ENCODE assay signal across 8 cellular contexts in the genomic region with DNA sequence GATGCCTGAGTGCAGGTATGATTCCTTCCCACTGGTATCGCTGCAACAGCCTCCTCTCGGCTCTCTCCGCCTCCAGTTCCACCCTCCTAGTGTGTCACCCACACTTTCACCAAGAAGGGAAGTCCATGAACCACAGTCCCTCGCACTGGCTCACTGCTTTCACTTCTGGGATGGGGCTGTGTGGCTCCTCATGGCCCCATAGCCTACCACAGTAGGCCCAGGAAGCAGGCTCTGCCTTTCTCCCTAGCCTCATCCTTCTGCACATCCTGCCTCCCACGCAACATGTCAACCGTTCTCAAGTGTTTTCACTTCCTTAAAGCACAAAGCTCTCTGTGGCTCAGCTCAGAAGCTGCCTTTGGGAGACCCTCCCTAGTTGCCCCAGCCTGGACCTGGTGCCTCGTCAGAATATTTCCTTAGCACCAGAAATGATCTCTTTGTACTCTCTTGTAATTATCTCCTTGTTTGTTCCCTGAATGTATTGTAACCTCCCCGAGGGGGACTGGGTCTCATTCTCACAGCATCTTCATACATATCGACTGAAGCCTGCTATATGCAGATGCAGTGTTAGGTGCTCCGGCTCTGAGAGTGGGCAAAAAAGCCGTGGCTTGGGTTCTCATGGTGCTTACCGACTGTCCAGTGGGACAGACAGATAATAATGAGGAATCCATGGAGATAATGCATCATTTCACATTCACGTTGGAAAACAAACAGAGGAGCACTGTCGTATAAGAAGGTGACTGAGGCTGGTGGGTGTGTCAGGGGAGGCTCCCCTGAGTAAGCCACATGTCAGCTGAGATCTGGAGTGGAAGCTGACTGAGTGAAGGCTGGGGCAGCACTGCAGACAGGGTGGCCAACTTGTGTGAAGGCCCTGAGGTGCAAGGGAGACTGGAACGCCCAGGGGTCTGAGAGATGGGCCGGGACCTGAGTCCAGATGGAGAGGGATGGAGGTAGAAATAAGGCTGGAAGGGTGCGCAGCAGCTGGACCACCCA.
DNase-seq lines count a peak whose midpoint lies in the region; ATAC-seq and TF ChIP-seq lines count a peak whose summit lies in the region.

No MANE protein-coding gene starts in this region.

- no peaks in the 10 kb centered on the region for H3K27me3 Mint-ChIP-seq in activated naive CD8-positive, alpha-beta T cell treated with anti-CD3 and anti-CD28 coated beads for 36 hours

- H3K9me3 Mint-ChIP-seq in activated naive CD8-positive, alpha-beta T cell treated with anti-CD3 and anti-CD28 coated beads for 36 hours, result no peaks in the 10 kb centered on the region

- H3K4me1 Mint-ChIP-seq in activated naive CD8-positive, alpha-beta T cell treated with anti-CD3 and anti-CD28 coated beads for 36 hours, result peaks cover 30% of the 10 kb centered on the region

- H3K27ac Mint-ChIP-seq in activated naive CD8-positive, alpha-beta T cell treated with anti-CD3 and anti-CD28 coated beads for 36 hours, result peak overlapping the region; percentile 54

- DNase-seq in GDM1 (lab: John Stamatoyannopoulos, UW) (peak; percentile 65), GM20000 (ENCODE audit: low spot score) (peak; percentile 68), DMS153 (lab: John Stamatoyannopoulos, UW) (no peak), G401 (ENCODE audit: low spot score) (no peak), NCI-H1930 (lab: John Stamatoyannopoulos, UW) (no peak)
- peak; percentile 52 for DNase-seq in activated naive CD8-positive, alpha-beta T cell treated with anti-CD3 and anti-CD28 coated beads for 36 hours
- DNase-seq in stimulated activated naive CD8-positive, alpha-beta T cell treated with anti-CD3 and anti-CD28 coated beads, Interleukin-15, Interleukin-2, amounts not matched to agents 100 U/mL and 50 U/mL, for 24 hours, result peak; percentile 43

- ATAC-seq in HG03521 (IDR thresholded peaks at IDR 0.05; ENCODE audit: unreplicated experiment), result peak; percentile 52
- peak; percentile 44 for ATAC-seq in stimulated activated naive CD8-positive, alpha-beta T cell treated with anti-CD3 and anti-CD28 coated beads, Interleukin-15, Interleukin-2, amounts not matched to agents 100 U/mL and 50 U/mL, for 24 hours

- no peak for TF ChIP-seq CTCF in GM20000 (IDR thresholded peaks at IDR 0.05; ENCODE audit: extremely low read depth, missing control alignments)

- in situ Hi-C loops in G401 (cut with HindIII; ENCODE audit: low sequenced_read_pairs), result no loop called here

- peak overlapping the region; percentile 16 for H3K4me3 Mint-ChIP-seq in activated naive CD8-positive, alpha-beta T cell treated with anti-CD3 and anti-CD28 coated beads for 36 hours

- no peaks in the 10 kb centered on the region for H3K36me3 Mint-ChIP-seq in activated naive CD8-positive, alpha-beta T cell treated with anti-CD3 and anti-CD28 coated beads for 36 hours

Comparison
In these comparisons a context has a peak if more than half of its experiments do, and no peak if none do; other contexts are left out.
1. DNase-seq: peak in GDM1 (single experiment), GM20000 (single experiment), activated naive CD8-positive, alpha-beta T cell treated with anti-CD3 and anti-CD28 coated beads for 36 hours (single experiment) and stimulated activated naive CD8-positive, alpha-beta T cell treated with anti-CD3 and anti-CD28 coated beads, Interleukin-15, Interleukin-2, amounts not matched to agents 100 U/mL and 50 U/mL, for 24 hours (single experiment); none in DMS153 (single experiment), G401 (single experiment) and NCI-H1930 (0 of 2).